16 cellular contexts compared by ENCODE assay signal in genomic region chr3:12437861-12438260, GRCh38.
"Had no signal": no experiment of that assay in that cellular context is flagged by ENCODE, and none has a peak within 500 bp of the region (broad histone marks: within the 10 kb centered on the region; RNA-seq: fewer than 3 reads in every experiment).

No MANE protein-coding gene starts in this region.

- H3K27ac ChIP-seq: gastrocnemius medialis, left ventricle myocardium inferior, lower lobe of right lung, upper lobe of right lung had no signal

- DNase-seq: central memory CD4-positive, alpha-beta T cell; effector CD4-positive, alpha-beta T cell; gastrocnemius medialis; immature natural killer cell; left ventricle myocardium inferior; lower lobe of right lung; midbrain; stimulated activated CD4-positive, alpha-beta T cell treated with anti-CD3 and anti-CD28 coated beads, Interleukin-2, amount 100 ng/mL, for 48 hours; stimulated activated naive CD4-positive, alpha-beta T cell treated with Interleukin-2 at 50 U/mL for 16 hours; thyroid gland; upper lobe of right lung had no signal

- H3K4me3 ChIP-seq: coronary artery, gastrocnemius medialis, left ventricle myocardium inferior, lower lobe of right lung, smooth muscle cell, suprapubic skin, thyroid gland, upper lobe of right lung had no signal

- H3K27me3 ChIP-seq: thyroid gland, upper lobe of right lung had no signal

- H3K4me2 ChIP-seq: smooth muscle cell had no signal

- ATAC-seq: gastrocnemius medialis; lower lobe of right lung; natural killer cell treated with Interleukin-12 subunit alpha and Interleukin-12 subunit beta and Interleukin-15 and Interleukin-18, amount 100 ng/mL, for 72 hours had no signal

- H3K4me1 ChIP-seq: suprapubic skin, upper lobe of right lung had no signal

- H3K36me3 ChIP-seq: gastrocnemius medialis, lower lobe of right lung, suprapubic skin, thyroid gland, upper lobe of right lung had no signal

- FAIRE-seq: keratinocyte had no signal

- H3K9me3 ChIP-seq: gastrocnemius medialis, left ventricle myocardium inferior, lower lobe of right lung, suprapubic skin, thyroid gland, upper lobe of right lung had no signal
